1 cellular context compared by ENCODE assay signal in genomic region chr16:75566040-75566888, GRCh38.
TF ChIP-seq lines count a peak whose summit lies in the region.

Gene GABARAPL2, plus strand, starts transcription at chr16:75566379. Its CDS starts 108 bp downstream, at chr16:75566487.

TF ChIP-seq in K562, 482 proteins besides CTCF, POLR2A, EP300 and RAD21 (continued from another document):
- TF ChIP-seq RREB1 (CRISPR knock-in tag; IDR thresholded peaks at IDR 0.05) (0 out of 2 replicates have a peak, but pooled peaks have one; percentile 30), ZBTB33 (CRISPR knock-in tag; IDR thresholded peaks at IDR 0.05) (0 out of 2 replicates have a peak, but pooled peaks have one; percentile 20), JUN (IDR thresholded peaks at IDR 0.05; ENCODE audit: borderline replicate concordance, low read depth, low read length) (no peak), JUN (CRISPR knock-in tag; IDR thresholded peaks at IDR 0.05; ENCODE audit: borderline replicate concordance) (0 out of 2 replicates have a peak, but pooled peaks have one; percentile 28), NEUROD1 (IDR thresholded peaks at IDR 0.05; ENCODE audit: borderline replicate concordance, low read depth, low read length, partially characterized antibody) (no peak), ELF2 (CRISPR knock-in tag; IDR thresholded peaks at IDR 0.05) (no peak), ZNF717 (CRISPR knock-in tag; IDR thresholded peaks at IDR 0.05) (no peak), NELFE (IDR thresholded peaks at IDR 0.05; ENCODE audit: insufficient read depth, insufficient read length) (no peak), SRSF3 (IDR thresholded peaks at IDR 0.05; ENCODE audit: insufficient read depth, low read length) (no peak), TCFL5 (CRISPR knock-in tag; conservative IDR thresholded peaks at IDR 0.05) (no peak), TFE3 (CRISPR knock-in tag; IDR thresholded peaks at IDR 0.05) (no peak), ZNF407 (IDR thresholded peaks at IDR 0.05; ENCODE audit: low read depth) (no peak)
TF ChIP-seq in K562: peak in this region for 99.
